Comparison of ENCODE assay signal across 10 cellular contexts in the genomic region with DNA sequence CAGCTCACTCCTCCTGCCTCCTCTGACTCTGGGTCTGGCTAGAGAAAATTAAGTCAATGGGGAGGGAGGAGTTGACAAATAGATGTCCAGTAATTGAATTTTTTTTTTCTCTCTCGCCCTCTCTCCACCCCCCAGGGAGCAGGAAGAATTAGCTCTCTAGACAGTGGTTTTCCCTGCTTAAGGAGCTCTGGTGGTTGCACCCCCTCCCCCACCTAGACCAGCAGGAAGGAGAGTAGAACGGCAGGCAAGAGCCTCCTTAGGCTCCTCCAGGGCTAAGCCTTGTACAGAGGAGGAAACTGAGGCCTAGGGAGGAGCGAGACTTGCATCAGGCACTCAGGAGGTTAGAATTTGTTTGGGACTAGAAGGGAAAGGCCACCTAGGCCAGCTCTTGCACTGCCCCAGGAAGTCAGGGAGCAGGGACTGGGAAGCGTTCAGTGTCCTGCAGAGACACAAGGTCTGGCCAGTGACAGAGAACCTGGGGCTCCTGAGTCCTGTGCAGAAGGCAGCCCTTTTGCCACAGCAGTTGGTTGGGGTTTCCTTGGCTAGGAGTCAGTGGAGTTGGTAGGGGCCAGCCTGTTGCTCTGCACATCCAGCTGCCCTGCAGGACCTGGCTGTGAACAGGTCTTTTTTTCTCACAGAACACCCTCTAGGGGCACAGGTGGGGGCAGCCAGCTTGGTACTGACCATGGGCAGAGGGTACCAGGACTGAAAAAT. TPM values are rescaled to one million over a fixed set of nuclear protein-coding genes. Genes with fewer than 3 reads are reported as not detected.
DNase-seq lines count a peak whose midpoint lies in the region; ATAC-seq and TF ChIP-seq lines count a peak whose summit lies in the region.
"Had no signal": no experiment of that assay in that cellular context is flagged by ENCODE, and none has a peak within 500 bp of the region (broad histone marks: within the 10 kb centered on the region; RNA-seq: fewer than 3 reads in every experiment).

No MANE protein-coding gene starts in this region.

- peaks cover 11% of the 10 kb centered on the region for H3K4me1 Mint-ChIP-seq in activated naive CD4-positive, alpha-beta T cell treated with anti-CD3 and anti-CD28 coated beads, Interleukin-2, amount 10 ng/mL, durations not matched to agents 7 days and 5 days
- H3K4me1 Mint-ChIP-seq in activated naive CD8-positive, alpha-beta T cell (ENCODE audit: low read depth): peaks cover 9% of the 10 kb centered on the region
- peaks cover 8 to 13% of the 10 kb centered on the region in 2 donors for H3K4me1 Mint-ChIP-seq in immature natural killer cell

- peaks cover 0 to 3% of the 10 kb centered on the region in 2 donors for H3K9me3 ChIP-seq in stomach smooth muscle (ENCODE audit: control insufficient read depth in 2 of 2, low read length in 2 of 2)

- H3K9ac ChIP-seq in stomach smooth muscle (ENCODE audit: low read length in 2 of 2): peak overlapping the region in 1 of 2 donors; percentile 13

- no peaks in the 10 kb centered on the region for H3K36me3 Mint-ChIP-seq in activated naive CD4-positive, alpha-beta T cell treated with anti-CD3 and anti-CD28 coated beads, Interleukin-2, amount 10 ng/mL, durations not matched to agents 7 days and 5 days
- no peaks in the 10 kb centered on the region for H3K36me3 Mint-ChIP-seq in activated naive CD8-positive, alpha-beta T cell
- no peaks in the 10 kb centered on the region for H3K36me3 Mint-ChIP-seq in immature natural killer cell

- no peaks in the 10 kb centered on the region for H3K9me3 Mint-ChIP-seq in activated naive CD4-positive, alpha-beta T cell treated with anti-CD3 and anti-CD28 coated beads, Interleukin-2, amount 10 ng/mL, durations not matched to agents 7 days and 5 days
- H3K9me3 Mint-ChIP-seq in activated naive CD8-positive, alpha-beta T cell (ENCODE audit: low read depth): no peaks in the 10 kb centered on the region
- H3K9me3 Mint-ChIP-seq in immature natural killer cell: no peaks in the 10 kb centered on the region

- H3K27me3 ChIP-seq in stomach smooth muscle (ENCODE audit: control insufficient read depth in 1 of 2, insufficient read depth in 2 of 2, low read length in 2 of 2): peaks cover 0 to 3% of the 10 kb centered on the region in 2 donors

- peaks cover 12% of the 10 kb centered on the region for H3K4me1 ChIP-seq in stomach smooth muscle (ENCODE audit: control insufficient read depth, insufficient read depth, low read length)

- H3K4me3 ChIP-seq in stomach smooth muscle (ENCODE audit: low read length in 2 of 2): peak overlapping the region; percentile 59 to 72

- H3K27ac Mint-ChIP-seq in activated naive CD4-positive, alpha-beta T cell treated with anti-CD3 and anti-CD28 coated beads, Interleukin-2, amount 10 ng/mL, durations not matched to agents 7 days and 5 days: no peak overlapping the region
- no peak overlapping the region for H3K27ac Mint-ChIP-seq in activated naive CD8-positive, alpha-beta T cell
- no peak overlapping the region for H3K27ac Mint-ChIP-seq in immature natural killer cell
- H3K27ac Mint-ChIP-seq: memory B cell had no signal

- POLR2A ChIA-PET in RWPE1 (lab: Yijun Ruan, JAX; ENCODE audit: low non-redundant PET): no interaction called here

- TF ChIP-seq CTCF in RWPE1 (conservative IDR thresholded peaks at IDR 0.05; ENCODE audit: low read depth): no peak

- H3K27me3 Mint-ChIP-seq in activated naive CD4-positive, alpha-beta T cell treated with anti-CD3 and anti-CD28 coated beads, Interleukin-2, amount 10 ng/mL, durations not matched to agents 7 days and 5 days: peaks cover 78% of the 10 kb centered on the region
- H3K27me3 Mint-ChIP-seq in activated naive CD8-positive, alpha-beta T cell: peaks cover 17% of the 10 kb centered on the region
- H3K27me3 Mint-ChIP-seq in immature natural killer cell (ENCODE audit: low read depth in 3 of 3): peaks cover 8 to 24% (median 19%) of the 10 kb centered on the region in 3 donors

- no peak for DNase-seq in activated naive CD4-positive, alpha-beta T cell treated with anti-CD3 and anti-CD28 coated beads, Interleukin-2, amount 10 ng/mL, durations not matched to agents 7 days and 5 days
- no peak for DNase-seq in activated naive CD4-positive, alpha-beta T cell (lab: John Stamatoyannopoulos, UW)
- DNase-seq in immature natural killer cell (no peak), RWPE1 (ENCODE audit: low spot score) (no peak), NCI-H446 (lab: John Stamatoyannopoulos, UW) (no peak)
- DNase-seq: NCI-H510A had no signal

- H3K27ac ChIP-seq in stomach smooth muscle (ENCODE audit: low read length) (no peak overlapping the region), RWPE1 (no peak overlapping the region)

- H3K36me3 ChIP-seq in stomach smooth muscle (ENCODE audit: control insufficient read depth in 2 of 2, insufficient read depth in 2 of 2, low read length in 2 of 2): no peaks in the 10 kb centered on the region

- CTCF ChIA-PET in activated naive CD4-positive, alpha-beta T cell treated with anti-CD3 and anti-CD28 coated beads, Interleukin-2, amount 10 ng/mL, durations not matched to agents 7 days and 5 days (lab: Charles Lee): interaction anchor here (0.7 to 1.9 kb wide), 6 partner anchors 9 to 400 kb away, joined by 3 to 14 read pairs (median 4); no protein-coding TSS in a partner anchor
- CTCF ChIA-PET in RWPE1 (lab: Yijun Ruan, JAX): interaction anchor here (0.6 to 0.8 kb wide), 3 partner anchors 27 to 81 kb away, joined by 4 to 6 read pairs (median 5); no protein-coding TSS in a partner anchor

- peak overlapping the region; percentile 64 for H3K4me3 Mint-ChIP-seq in activated naive CD4-positive, alpha-beta T cell treated with anti-CD3 and anti-CD28 coated beads, Interleukin-2, amount 10 ng/mL, durations not matched to agents 7 days and 5 days
- peak overlapping the region; percentile 80 for H3K4me3 Mint-ChIP-seq in activated naive CD8-positive, alpha-beta T cell
- H3K4me3 Mint-ChIP-seq in immature natural killer cell: peak overlapping the region; percentile 53 to 70 (median 65)

- ATAC-seq in HG03175 (IDR thresholded peaks at IDR 0.05; ENCODE audit: unreplicated experiment): no peak

RNA-seq across cellular contexts. Expression of a gene that starts 49.5 kb away (rescaled TPM):
- polyA plus RNA-seq in immature natural killer cell: under 1 TPM in 2 of 3 donors, not detected in 1; 0.27 to 0.44 TPM
